ENCODE assay signal across 9 cellular contexts in the genomic region with DNA sequence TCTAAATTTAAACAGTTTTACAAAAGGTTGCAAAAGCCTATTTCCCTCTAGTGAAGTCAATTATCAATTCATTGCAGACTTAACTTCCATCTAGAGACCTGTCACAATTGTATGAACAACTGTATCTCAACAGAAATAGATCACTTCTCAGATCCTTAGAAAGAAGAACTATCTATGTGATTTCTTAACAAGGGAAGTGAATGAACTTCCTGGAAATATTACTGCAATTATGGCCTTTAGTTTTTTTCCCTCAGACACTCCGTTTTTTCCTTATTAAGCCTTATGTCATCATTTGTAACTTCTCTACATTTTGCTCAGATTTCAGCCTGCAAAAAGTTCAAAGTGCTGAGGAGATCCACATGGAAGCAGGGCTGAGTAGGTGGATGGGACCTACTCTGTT.
DNase-seq lines count a peak whose midpoint lies in the region; ATAC-seq and TF ChIP-seq lines count a peak whose summit lies in the region.
"Had no signal": no experiment of that assay in that cellular context is flagged by ENCODE, and none has a peak within 500 bp of the region (broad histone marks: within the 10 kb centered on the region; RNA-seq: fewer than 3 reads in every experiment).

No MANE protein-coding gene starts in this region.

- peak overlapping the region; percentile 15 for H3K4me3 Mint-ChIP-seq in CD8-positive, alpha-beta T cell
- no peak overlapping the region for H3K4me3 Mint-ChIP-seq in neural crest cell

- in situ Hi-C loops in brain microvascular endothelial cell (cut with HindIII; ENCODE audit: low pct_ligation_motif_present, low sequenced_read_pairs): no loop called here

- POLR2A ChIA-PET in CD8-positive, alpha-beta T cell (lab: Charles Lee): no interaction called here

- no peak for ATAC-seq in CD8-positive, alpha-beta T cell
- ATAC-seq in GM18907 (IDR thresholded peaks at IDR 0.05; ENCODE audit: unreplicated experiment) (no peak), GM18505 (IDR thresholded peaks at IDR 0.05; ENCODE audit: unreplicated experiment) (no peak), GM21423 (IDR thresholded peaks at IDR 0.05; ENCODE audit: unreplicated experiment) (no peak)
- ATAC-seq: HCT116 had no signal

- H3K9me3 Mint-ChIP-seq in CD8-positive, alpha-beta T cell: no peaks in the 10 kb centered on the region
- H3K9me3 Mint-ChIP-seq in neural crest cell: no peaks in the 10 kb centered on the region

- H3K9me3 ChIP-seq in CD8-positive, alpha-beta T cell (ENCODE audit: low read length): no peaks in the 10 kb centered on the region

- intact Hi-C loops in CD8-positive, alpha-beta T cell (cut with DNase I, micrococcal nuclease): loop anchor here (2.0 to 10.0 kb wide), 4 partner anchors 176 to 2000 kb away; a partner anchor contains a TSS

- H3K27me3 ChIP-seq in CD8-positive, alpha-beta T cell (ENCODE audit: insufficient read depth, low read length): no peaks in the 10 kb centered on the region
- no peaks in the 10 kb centered on the region for H3K27me3 ChIP-seq in brain microvascular endothelial cell (replicated peaks)

- H3K27ac Mint-ChIP-seq in CD8-positive, alpha-beta T cell: peak overlapping the region; percentile 77
- peak overlapping the region; percentile 37 for H3K27ac Mint-ChIP-seq in neural crest cell (ENCODE audit: unreplicated experiment)

- TF ChIP-seq POLR2A in NB4 (IDR thresholded peaks at IDR 0.05; ENCODE audit: extremely low read depth, insufficient read length) (no peak), GM18505 (IDR thresholded peaks at IDR 0.05; ENCODE audit: borderline replicate concordance, extremely low read depth, insufficient read depth, insufficient read length) (no peak)

- no peaks in the 10 kb centered on the region for H3K36me3 ChIP-seq in CD8-positive, alpha-beta T cell (ENCODE audit: insufficient read depth, low read length)
- H3K36me3 ChIP-seq in brain microvascular endothelial cell (replicated peaks): no peaks in the 10 kb centered on the region

- no peaks in the 10 kb centered on the region for H3K27me3 Mint-ChIP-seq in CD8-positive, alpha-beta T cell (ENCODE audit: low read depth)
- H3K27me3 Mint-ChIP-seq in neural crest cell (ENCODE audit: low read depth): no peaks in the 10 kb centered on the region

- H3K36me3 Mint-ChIP-seq in CD8-positive, alpha-beta T cell: peaks cover 19% of the 10 kb centered on the region
- H3K36me3 Mint-ChIP-seq in neural crest cell (ENCODE audit: low read depth): peaks cover 3% of the 10 kb centered on the region

- H3K4me1 Mint-ChIP-seq in CD8-positive, alpha-beta T cell (ENCODE audit: low read depth): peaks cover 51% of the 10 kb centered on the region
- H3K4me1 Mint-ChIP-seq in neural crest cell: peaks cover 10% of the 10 kb centered on the region

- H3K27ac ChIP-seq in CD8-positive, alpha-beta T cell (ENCODE audit: low read depth, low read length): no peak overlapping the region
- peak overlapping the region; percentile 89 for H3K27ac ChIP-seq in brain microvascular endothelial cell

- DNase-seq in CD8-positive, alpha-beta T cell: no peak
- DNase-seq in NB4 (ENCODE audit: low read depth) (peak; percentile 11), brain microvascular endothelial cell (no peak), neural crest cell (ENCODE audit: low read depth, low spot score) (no peak), dermis blood vessel endothelial cell (no peak)

- CTCF ChIA-PET in CD8-positive, alpha-beta T cell (lab: Charles Lee): no interaction called here

- no peak overlapping the region for H3K4me3 ChIP-seq in CD8-positive, alpha-beta T cell (ENCODE audit: low read depth, low read length)
- H3K4me3 ChIP-seq in NB4 (ENCODE audit: low read depth, low read length) (no peak overlapping the region), brain microvascular endothelial cell (ENCODE audit: low read depth, low read length) (no peak overlapping the region)

- no peak for TF ChIP-seq CTCF in CD8-positive, alpha-beta T cell (IDR thresholded peaks at IDR 0.05)
- TF ChIP-seq CTCF in NB4 (IDR thresholded peaks at IDR 0.05; ENCODE audit: low read depth, low read length): no peak
- TF ChIP-seq CTCF in brain microvascular endothelial cell (IDR thresholded peaks at IDR 0.05; ENCODE audit: low read depth, low read length, missing control alignments): no peak
- no peak for TF ChIP-seq CTCF in neural crest cell (conservative IDR thresholded peaks at IDR 0.05)

- peaks cover 28% of the 10 kb centered on the region for H3K4me1 ChIP-seq in CD8-positive, alpha-beta T cell (ENCODE audit: insufficient read depth, low read length)
